1 cellular context compared by ENCODE assay signal in genomic region chr17:32006957-32007462, GRCh38.
TF ChIP-seq lines count a peak whose summit lies in the region.

Gene LRRC37B, plus strand, starts transcription at chr17:32007383. Its CDS starts 14,010 bp downstream, at chr17:32021393.

TF ChIP-seq in HepG2, 621 proteins besides CTCF, POLR2A, EP300 and RAD21 (continued from another document and continues in another):
- peak; percentile 72 for TF ChIP-seq USF2 (IDR thresholded peaks at IDR 0.05; ENCODE audit: low read depth, low read length)
- peak; percentile 83; the same call in 1 of the 2 replicates for TF ChIP-seq USF2 (CRISPR knock-in tag; IDR thresholded peaks at IDR 0.05; ENCODE audit: borderline replicate concordance)
- no peak for TF ChIP-seq RORA (CRISPR knock-in tag; IDR thresholded peaks at IDR 0.05)
- no peak for TF ChIP-seq PCBP2 (optimal IDR thresholded peaks at IDR 0.05; ENCODE audit: low read depth, low read length, poor library complexity, severe bottlenecking)
- TF ChIP-seq SSRP1 (CRISPR knock-in tag; IDR thresholded peaks at IDR 0.05) = no peak
- 0 out of 2 replicates have a peak, but pooled peaks have one; percentile 38 for TF ChIP-seq CBX5 (CRISPR knock-in tag; IDR thresholded peaks at IDR 0.05; ENCODE audit: borderline replicate concordance)
- no peak for TF ChIP-seq KLF12 (CRISPR knock-in tag; IDR thresholded peaks at IDR 0.05; ENCODE audit: borderline replicate concordance)
- TF ChIP-seq ZBED4 (CRISPR knock-in tag; IDR thresholded peaks at IDR 0.05; ENCODE audit: borderline replicate concordance) = no peak
- TF ChIP-seq HNF1A (IDR thresholded peaks at IDR 0.05; ENCODE audit: low read depth) = no peak
- TF ChIP-seq HNF1A (CRISPR knock-in tag; IDR thresholded peaks at IDR 0.05; ENCODE audit: borderline replicate concordance) = no peak
- no peak for TF ChIP-seq NONO (IDR thresholded peaks at IDR 0.05)
- TF ChIP-seq NONO (CRISPR knock-in tag; conservative IDR thresholded peaks at IDR 0.05) = 0 out of 2 replicates have a peak, but pooled peaks have one; percentile 32
- no peak for TF ChIP-seq ZNF468 (CRISPR knock-in tag; IDR thresholded peaks at IDR 0.05)
- TF ChIP-seq ZNF687 (CRISPR knock-in tag; IDR thresholded peaks at IDR 0.05) = peak; percentile 83
- TF ChIP-seq TFE3 (CRISPR knock-in tag; IDR thresholded peaks at IDR 0.05) = peak; percentile 81
- peak; percentile 66 for TF ChIP-seq HIVEP1 (CRISPR knock-in tag; IDR thresholded peaks at IDR 0.05)
- peak; percentile 88 for TF ChIP-seq ZBTB7B (CRISPR knock-in tag; IDR thresholded peaks at IDR 0.05)
- no peak for TF ChIP-seq ZNF205 (CRISPR knock-in tag; IDR thresholded peaks at IDR 0.05)
- no peak for TF ChIP-seq WIZ (CRISPR knock-in tag; IDR thresholded peaks at IDR 0.05)
- TF ChIP-seq ZSCAN31 (CRISPR knock-in tag; IDR thresholded peaks at IDR 0.05; ENCODE audit: low read depth) = 0 out of 2 replicates have a peak, but pooled peaks have one; percentile 51
- TF ChIP-seq MAFK (conservative IDR thresholded peaks at IDR 0.05 in 1 of 2, IDR thresholded peaks at IDR 0.05 in 1 of 2; ENCODE audit: low read length in 2 of 2) = no peak
- no peak for TF ChIP-seq ZNF232 (CRISPR knock-in tag; IDR thresholded peaks at IDR 0.05; ENCODE audit: borderline replicate concordance)
- 0 out of 2 replicates have a peak, but pooled peaks have one; percentile 24 for TF ChIP-seq RXRB (CRISPR knock-in tag; IDR thresholded peaks at IDR 0.05; ENCODE audit: borderline replicate concordance)
- no peak for TF ChIP-seq PPARG (CRISPR knock-in tag; conservative IDR thresholded peaks at IDR 0.05)
- TF ChIP-seq SP140L (CRISPR knock-in tag; IDR thresholded peaks at IDR 0.05; ENCODE audit: borderline replicate concordance) = no peak
- TF ChIP-seq ZNF781 (CRISPR knock-in tag; IDR thresholded peaks at IDR 0.05; ENCODE audit: borderline replicate concordance, not compliant biosample characterization) = no peak
- no peak for TF ChIP-seq SALL2 (CRISPR knock-in tag; IDR thresholded peaks at IDR 0.05)
- no peak for TF ChIP-seq CSRNP2 (CRISPR knock-in tag; conservative IDR thresholded peaks at IDR 0.05; ENCODE audit: low read depth)
- peak; percentile 42 for TF ChIP-seq MAX (IDR thresholded peaks at IDR 0.05)
- peak; percentile 85 for TF ChIP-seq XRCC5 (optimal IDR thresholded peaks at IDR 0.05; ENCODE audit: low read length)
- TF ChIP-seq GRHL1 (CRISPR knock-in tag; conservative IDR thresholded peaks at IDR 0.05) = no peak
- peak; percentile 59; the same call in 1 of the 2 replicates for TF ChIP-seq ZNF317 (CRISPR knock-in tag; IDR thresholded peaks at IDR 0.05)
- TF ChIP-seq RNF2 (conservative IDR thresholded peaks at IDR 0.05; ENCODE audit: low read depth) = no peak
- no peak for TF ChIP-seq ATF5 (CRISPR knock-in tag; IDR thresholded peaks at IDR 0.05; ENCODE audit: low read depth)
- TF ChIP-seq SP1 (IDR thresholded peaks at IDR 0.05) = no peak
- TF ChIP-seq SP1 (CRISPR knock-in tag; IDR thresholded peaks at IDR 0.05) = peak; percentile 61; the same call in 1 of the 2 replicates
- TF ChIP-seq GATAD1 (CRISPR knock-in tag; IDR thresholded peaks at IDR 0.05) = peak; percentile 61
- peak; percentile 64 for TF ChIP-seq ZBTB38 (CRISPR knock-in tag; IDR thresholded peaks at IDR 0.05)
- TF ChIP-seq ZC3H13 (CRISPR knock-in tag; IDR thresholded peaks at IDR 0.05) = peak; percentile 31; the same call in 1 of the 2 replicates
- TF ChIP-seq KDM2A (CRISPR knock-in tag; IDR thresholded peaks at IDR 0.05; ENCODE audit: borderline replicate concordance, low read depth) = peak; percentile 85; the same call in 1 of the 2 replicates
- TF ChIP-seq MAZ (IDR thresholded peaks at IDR 0.05; ENCODE audit: borderline replicate concordance, low read depth, low read length) = peak; percentile 77; the same call in 1 of the 2 replicates
- 0 out of 2 replicates have a peak, but pooled peaks have one; percentile 41 for TF ChIP-seq MAZ (CRISPR knock-in tag; IDR thresholded peaks at IDR 0.05; ENCODE audit: low read depth)
